ENCODE assay signal across 24 cellular contexts in genomic region chr17:55407641-55408566, GRCh38. TPM values are rescaled to one million over a fixed set of nuclear protein-coding genes. Genes with fewer than 3 reads are reported as not detected.
DNase-seq lines count a peak whose midpoint lies in the region; ATAC-seq and TF ChIP-seq lines count a peak whose summit lies in the region.
"Had no signal": no experiment of that assay in that cellular context is flagged by ENCODE, and none has a peak within 500 bp of the region (broad histone marks: within the 10 kb centered on the region; RNA-seq: fewer than 3 reads in every experiment).

No MANE protein-coding gene starts in this region.

- H3K4me1 Mint-ChIP-seq in T-helper 17 cell, result peaks cover 2% of the 10 kb centered on the region
- H3K4me1 Mint-ChIP-seq: CD4-positive, alpha-beta memory T cell had no signal

- no peaks in the 10 kb centered on the region for H3K27me3 Mint-ChIP-seq in T-helper 17 cell
- H3K27me3 Mint-ChIP-seq: CD4-positive, alpha-beta memory T cell had no signal

- H3K36me3 Mint-ChIP-seq in T-helper 17 cell (ENCODE audit: low read depth), result peaks cover 9% of the 10 kb centered on the region

- ATAC-seq in T-helper 17 cell (no peak), right lobe of liver (peak; percentile 67 to 82 (median 73)), upper lobe of right lung (peak; percentile 24), Right ventricle myocardium inferior (no peak)
- ATAC-seq: GM12878, HCT116, Panc1 had no signal

- H3K27ac ChIP-seq in right lobe of liver (peak overlapping the region; percentile 47 to 70 (median 50)), upper lobe of right lung (no peak overlapping the region)
- H3K27ac ChIP-seq: HL-60, RWPE1 had no signal

- peak overlapping the region; percentile 21 for H3K27ac Mint-ChIP-seq in T-helper 17 cell

- H3K27me3 ChIP-seq in right lobe of liver (no peaks in the 10 kb centered on the region), upper lobe of right lung (no peaks in the 10 kb centered on the region)

- DNase-seq in T-helper 17 cell (no peak), fibroblast of pulmonary artery (ENCODE audit: low read depth) (peak; percentile 67), right lobe of liver (no peak), upper lobe of right lung (no peak), NCI-H1092 treated with DMSO at 0.1 percent for 48 hours (lab: John Stamatoyannopoulos, UW) (no peak), Right ventricle myocardium inferior (ENCODE audit: missing footprints) (no peak)
- no peak for DNase-seq in effector CD4-positive, alpha-beta T cell
- DNase-seq: C1 segment of cervical spinal cord; CD4-positive, alpha-beta memory T cell; COR-L47; EL; GDM1; Karpas-422; NCI-H1092; NCI-H1436; NCI-H187 treated with DMSO at 0.1 percent for 48 hours; NCI-H446 treated with DMSO at 0.1 percent for 48 hours; NCI-H526; SHP77 treated with DMSO at 0.1 percent for 48 hours had no signal

- H3K36me3 ChIP-seq in right lobe of liver (peaks cover 0 to 10% (median 4%) of the 10 kb centered on the region in 4 donors), upper lobe of right lung (peaks cover 41% of the 10 kb centered on the region)

- TF ChIP-seq POLR2A in right lobe of liver (IDR thresholded peaks at IDR 0.05), result no peak

- no peak overlapping the region for H3K4me3 Mint-ChIP-seq in T-helper 17 cell
- H3K4me3 Mint-ChIP-seq: CD4-positive, alpha-beta memory T cell had no signal

- no peak for TF ChIP-seq CTCF in fibroblast of pulmonary artery (IDR thresholded peaks at IDR 0.05; ENCODE audit: low read length, missing control alignments)
- no peak for TF ChIP-seq CTCF in right lobe of liver (IDR thresholded peaks at IDR 0.05)
- no peak for TF ChIP-seq CTCF in upper lobe of right lung (IDR thresholded peaks at IDR 0.05)

- 20% methylated on average over 5 of the region's 5 CpGs for WGBS in right lobe of liver (ENCODE audit: insufficient coverage, low coverage, low lambda C conversion rate, missing lambda C conversion rate)

- H3K9me3 ChIP-seq in T-helper 17 cell (ENCODE audit: control insufficient read depth, low read length, poor library complexity, severe bottlenecking) (no peaks in the 10 kb centered on the region), right lobe of liver (no peaks in the 10 kb centered on the region), upper lobe of right lung (no peaks in the 10 kb centered on the region)

- H3K4me3 ChIP-seq in fibroblast of pulmonary artery (replicated peaks; ENCODE audit: low read depth, low read length), result no peak overlapping the region
- H3K4me3 ChIP-seq in right lobe of liver, result no peak overlapping the region
- H3K4me3 ChIP-seq in upper lobe of right lung, result no peak overlapping the region
- H3K4me3 ChIP-seq: GM12878 had no signal

- H3K4me1 ChIP-seq in right lobe of liver (peaks cover 0 to 29% (median 15%) of the 10 kb centered on the region in 4 donors), upper lobe of right lung (no peaks in the 10 kb centered on the region)

- intact Hi-C loops in right lobe of liver (cut with DNase I) (no loop called here), upper lobe of right lung (cut with DNase I) (no loop called here), Right ventricle myocardium inferior (cut with DNase I) (no loop called here)

RNA-seq across cellular contexts. Expression of gene MMD, which starts 13.7 kb away (rescaled TPM):
- total RNA-seq in T-helper 17 cell (100 to 1,000 TPM in 1 of 2 donors, 10 to 100 TPM in 1; 21.4 to 114 TPM), right lobe of liver (10 to 100 TPM in 4 of 6 experiments, 1 to 10 TPM in 2; 2.8 to 17.2 (median 12.4) TPM), upper lobe of right lung (16.0 TPM), Right ventricle myocardium inferior (15.1 TPM)

Comparison
In these comparisons a context has a peak if more than half of its experiments do, and no peak if none do; other contexts are left out.
1. ATAC-seq: peak in right lobe of liver (4 of 4) and upper lobe of right lung (single experiment); none in T-helper 17 cell (single experiment) and Right ventricle myocardium inferior (single experiment).